Comparison of ENCODE assay signal across 15 cellular contexts in genomic region chr21:16579538-16579937, GRCh38.
DNase-seq lines count a peak whose midpoint lies in the region; ATAC-seq and TF ChIP-seq lines count a peak whose summit lies in the region.
"Had no signal": no experiment of that assay in that cellular context is flagged by ENCODE, and none has a peak within 500 bp of the region (broad histone marks: within the 10 kb centered on the region; RNA-seq: fewer than 3 reads in every experiment).

No MANE protein-coding gene starts in this region.

- no peak for TF ChIP-seq POLR2A in IMR-90 (IDR thresholded peaks at IDR 0.05; ENCODE audit: low read depth, low read length)

- POLR2A ChIA-PET in IMR-90 (lab: Charles Lee; ENCODE audit: unreplicated experiment) = no interaction called here
- POLR2A ChIA-PET in activated CD8-positive, alpha-beta T cell treated with anti-CD3 and anti-CD28 coated beads, Interleukin-2, amount 10 ng/mL, durations not matched to agents 7 days and 5 days (lab: Charles Lee) = no interaction called here

- no peaks in the 10 kb centered on the region for H3K4me1 ChIP-seq in IMR-90 (ENCODE audit: control insufficient read depth, insufficient read depth, low read length)

- H4K5ac ChIP-seq in IMR-90 (ENCODE audit: low read depth, low read length) = no peak overlapping the region

- peak overlapping the region; percentile 48 for H3K4me2 ChIP-seq in IMR-90 (ENCODE audit: low read depth, low read length)

- DNase-seq in IMR-90 (peak; percentile 53), left ventricle myocardium superior (no peak), retina (peak; percentile 32), HPDE6-E6E7 (ENCODE audit: extremely low spot score) (no peak), NCI-H2171 (lab: John Stamatoyannopoulos, UW) (no peak)
- no peak for DNase-seq in activated CD8-positive, alpha-beta T cell treated with anti-CD3 and anti-CD28 coated beads, Interleukin-2, amount 10 ng/mL, durations not matched to agents 7 days and 5 days
- DNase-seq in stimulated activated naive B cell treated with anti-CD40 and anti-IgM and Interleukin-4, amounts not matched to agents 10 μg/mL and 1 μg/mL and 100 μg/mL, for 72 hours = no peak
- DNase-seq: activated CD8-positive, alpha-beta memory T cell treated with anti-CD3 and anti-CD28 coated beads for 24 hours; activated naive CD8-positive, alpha-beta T cell treated with anti-CD3 and anti-CD28 coated beads, Interleukin-2, amount 50 U/mL, for 24 hours; MV-4-11; NK-92 treated with Interleukin-12 subunit alpha and Interleukin-12 subunit beta, amount 100 ng/mL, for 24 hours had no signal

- BruUV-seq in IMR-90 (replicated peaks; lab: Mats Ljungman, UMichigan) = no TSS peak

- no peaks in the 10 kb centered on the region for H3K27me3 ChIP-seq in IMR-90 (ENCODE audit: control insufficient read depth, insufficient read depth, low read length)

- CTCF ChIA-PET in IMR-90 (lab: Yijun Ruan, JAX) = interaction anchor here (0.5 kb wide), 1 partner anchor 350 kb away, joined by 3 read pairs; no protein-coding TSS in a partner anchor
- CTCF ChIA-PET in activated CD8-positive, alpha-beta T cell treated with anti-CD3 and anti-CD28 coated beads, Interleukin-2, amount 10 ng/mL, durations not matched to agents 7 days and 5 days (lab: Charles Lee) = no interaction called here

- no peak overlapping the region for H2AFZ ChIP-seq in IMR-90 (replicated peaks; ENCODE audit: low read length, poor library complexity)

- no peaks in the 10 kb centered on the region for H3K36me3 ChIP-seq in IMR-90 (ENCODE audit: control insufficient read depth, insufficient read depth, low read length)

- H4K91ac ChIP-seq in IMR-90 (ENCODE audit: insufficient read depth, low read depth, low read length) = no peak overlapping the region

- H3K4me3 ChIP-seq in IMR-90 (ENCODE audit: insufficient read depth, low read depth, low read length) = no peak overlapping the region
- H3K4me3 ChIP-seq: lung had no signal

- H4K8ac ChIP-seq in IMR-90 (ENCODE audit: low read depth in 2 of 2, low read length in 2 of 2) = no peak overlapping the region

- no peak overlapping the region for H2BK5ac ChIP-seq in IMR-90 (ENCODE audit: low read depth, low read length, poor library complexity, severe bottlenecking)

- peaks cover 40% of the 10 kb centered on the region for H3K4me1 Mint-ChIP-seq in brain
- H3K4me1 Mint-ChIP-seq in activated CD8-positive, alpha-beta T cell treated with anti-CD3 and anti-CD28 coated beads, Interleukin-2, amount 10 ng/mL, durations not matched to agents 7 days and 5 days (ENCODE audit: low read depth) = no peaks in the 10 kb centered on the region
- H3K4me1 Mint-ChIP-seq in stimulated activated naive B cell treated with anti-CD40 and anti-IgM and Interleukin-4, amounts not matched to agents 10 μg/mL and 1 μg/mL and 100 μg/mL, for 72 hours = no peaks in the 10 kb centered on the region
- H3K4me1 Mint-ChIP-seq: activated naive CD8-positive, alpha-beta T cell treated with anti-CD3 and anti-CD28 coated beads, Interleukin-2, amount 50 U/mL, for 24 hours had no signal

- no peak overlapping the region for H3K14ac ChIP-seq in IMR-90 (replicated peaks; ENCODE audit: low read depth, low read length)

- H2AK5ac ChIP-seq in IMR-90 (ENCODE audit: low read depth, low read length) = no peak overlapping the region

- H3K56ac ChIP-seq in IMR-90 (ENCODE audit: extremely low read depth, insufficient read depth, low read length) = no peak overlapping the region

- in situ Hi-C loops in IMR-90 (cut with MboI; ENCODE audit: low sequenced_read_pairs) = no loop called here

- peaks cover 15% of the 10 kb centered on the region for H3K36me3 Mint-ChIP-seq in brain
- H3K36me3 Mint-ChIP-seq in activated CD8-positive, alpha-beta T cell treated with anti-CD3 and anti-CD28 coated beads, Interleukin-2, amount 10 ng/mL, durations not matched to agents 7 days and 5 days (ENCODE audit: low read depth) = no peaks in the 10 kb centered on the region
- no peaks in the 10 kb centered on the region for H3K36me3 Mint-ChIP-seq in stimulated activated naive B cell treated with anti-CD40 and anti-IgM and Interleukin-4, amounts not matched to agents 10 μg/mL and 1 μg/mL and 100 μg/mL, for 72 hours
- H3K36me3 Mint-ChIP-seq: CD14-positive monocyte had no signal

- no peak overlapping the region for H3K4ac ChIP-seq in IMR-90 (ENCODE audit: low read depth, low read length)

- TF ChIP-seq CTCF in IMR-90 (conservative IDR thresholded peaks at IDR 0.05; ENCODE audit: low read depth, low read length) = no peak
- TF ChIP-seq CTCF in brain (conservative IDR thresholded peaks at IDR 0.05) = no peak

- no peak overlapping the region for H2BK20ac ChIP-seq in IMR-90 (ENCODE audit: low read depth, low read length)

- dilution Hi-C loops in IMR-90 (cut with HindIII; ENCODE audit: low sequenced_read_pairs, unreplicated experiment) = no loop called here

- no CpG with 5 or more reads among the region's 3 CpGs for WGBS in IMR-90 (ENCODE audit: extremely low coverage in 2 of 2, insufficient read length in 1 of 2), 2 experiments

- H3K23ac ChIP-seq in IMR-90 (ENCODE audit: low read depth, low read length) = no peak overlapping the region

- no peak for TF ChIP-seq RAD21 in IMR-90 (IDR thresholded peaks at IDR 0.05; ENCODE audit: low read length)

- no peaks in the 10 kb centered on the region for H3K27me3 Mint-ChIP-seq in brain
- no peaks in the 10 kb centered on the region for H3K27me3 Mint-ChIP-seq in activated CD8-positive, alpha-beta T cell treated with anti-CD3 and anti-CD28 coated beads, Interleukin-2, amount 10 ng/mL, durations not matched to agents 7 days and 5 days (ENCODE audit: low read depth)
- H3K27me3 Mint-ChIP-seq in stimulated activated naive B cell treated with anti-CD40 and anti-IgM and Interleukin-4, amounts not matched to agents 10 μg/mL and 1 μg/mL and 100 μg/mL, for 72 hours = no peaks in the 10 kb centered on the region
- H3K27me3 Mint-ChIP-seq: activated naive CD8-positive, alpha-beta T cell treated with anti-CD3 and anti-CD28 coated beads, Interleukin-2, amount 50 U/mL, for 24 hours had no signal

- H2AK9ac ChIP-seq in IMR-90 (replicated peaks; ENCODE audit: low read depth, low read length, poor library complexity) = no peak overlapping the region

- intact Hi-C loops in IMR-90 (cut with micrococcal nuclease) = no loop called here
- intact Hi-C loops in left ventricle myocardium superior (cut with micrococcal nuclease) = no loop called here

- H4K20me1 ChIP-seq in IMR-90 (ENCODE audit: insufficient read depth, low read length) = no peaks in the 10 kb centered on the region

- no peaks in the 10 kb centered on the region for H3K9me3 ChIP-seq in IMR-90 (ENCODE audit: control insufficient read depth, insufficient read depth, low read length)

- H3K27ac Mint-ChIP-seq in brain = peak overlapping the region; percentile 15 to 96 (median 95)
- no peak overlapping the region for H3K27ac Mint-ChIP-seq in activated CD8-positive, alpha-beta T cell treated with anti-CD3 and anti-CD28 coated beads, Interleukin-2, amount 10 ng/mL, durations not matched to agents 7 days and 5 days
- H3K27ac Mint-ChIP-seq in stimulated activated naive B cell treated with anti-CD40 and anti-IgM and Interleukin-4, amounts not matched to agents 10 μg/mL and 1 μg/mL and 100 μg/mL, for 72 hours = no peak overlapping the region
- H3K27ac Mint-ChIP-seq: activated naive CD8-positive, alpha-beta T cell treated with anti-CD3 and anti-CD28 coated beads, Interleukin-2, amount 50 U/mL, for 24 hours; CD14-positive monocyte; T-helper 1 cell treated with Interleukin-12 subunit alpha and Interleukin-12 subunit beta and Interleukin-4 antibody, amounts not matched to agents 30 μg/mL and 1 μg/mL, for 36 hours had no signal

- no peaks in the 10 kb centered on the region for H3K9me1 ChIP-seq in IMR-90 (ENCODE audit: insufficient read depth, low read length)

- H2BK15ac ChIP-seq in IMR-90 (ENCODE audit: low read depth, low read length) = no peak overlapping the region

- ATAC-seq in IMR-90 (ENCODE audit: low read depth) (peak; percentile 65), left ventricle myocardium superior (peak; percentile 62)
- no peak for ATAC-seq in activated CD8-positive, alpha-beta T cell treated with anti-CD3 and anti-CD28 coated beads, Interleukin-2, amount 10 ng/mL, durations not matched to agents 7 days and 5 days
- no peak for ATAC-seq in stimulated activated naive B cell treated with anti-CD40 and anti-IgM and Interleukin-4, amounts not matched to agents 10 μg/mL and 1 μg/mL and 100 μg/mL, for 72 hours (replicated peaks)
- ATAC-seq: activated naive CD8-positive, alpha-beta T cell treated with anti-CD3 and anti-CD28 coated beads, Interleukin-2, amount 50 U/mL, for 24 hours had no signal

- no peak overlapping the region for H3K27ac ChIP-seq in IMR-90 (ENCODE audit: insufficient read depth, low read length)

- H3K18ac ChIP-seq in IMR-90 (ENCODE audit: low read depth, low read length) = no peak overlapping the region

- no peaks in the 10 kb centered on the region for H3K79me1 ChIP-seq in IMR-90 (ENCODE audit: low read depth in 1 of 2, low read length in 2 of 2)

- no peak overlapping the region for H3K9ac ChIP-seq in IMR-90 (ENCODE audit: low read depth, low read length)

- H3K4me3 Mint-ChIP-seq in brain = peak overlapping the region; percentile 35 to 74 (median 68)
- H3K4me3 Mint-ChIP-seq in activated CD8-positive, alpha-beta T cell treated with anti-CD3 and anti-CD28 coated beads, Interleukin-2, amount 10 ng/mL, durations not matched to agents 7 days and 5 days = no peak overlapping the region
- H3K4me3 Mint-ChIP-seq in stimulated activated naive B cell treated with anti-CD40 and anti-IgM and Interleukin-4, amounts not matched to agents 10 μg/mL and 1 μg/mL and 100 μg/mL, for 72 hours = no peak overlapping the region
- H3K4me3 Mint-ChIP-seq: activated naive CD8-positive, alpha-beta T cell treated with anti-CD3 and anti-CD28 coated beads, Interleukin-2, amount 50 U/mL, for 24 hours; CD14-positive monocyte; T-helper 1 cell treated with Interleukin-12 subunit alpha and Interleukin-12 subunit beta and Interleukin-4 antibody, amounts not matched to agents 30 μg/mL and 1 μg/mL, for 36 hours had no signal

- H3K9me3 Mint-ChIP-seq in brain = peaks cover 0 to 10% (median 2%) of the 10 kb centered on the region in 5 experiments
- H3K9me3 Mint-ChIP-seq in activated CD8-positive, alpha-beta T cell treated with anti-CD3 and anti-CD28 coated beads, Interleukin-2, amount 10 ng/mL, durations not matched to agents 7 days and 5 days (ENCODE audit: insufficient read depth) = peaks cover 4% of the 10 kb centered on the region
- no peaks in the 10 kb centered on the region for H3K9me3 Mint-ChIP-seq in stimulated activated naive B cell treated with anti-CD40 and anti-IgM and Interleukin-4, amounts not matched to agents 10 μg/mL and 1 μg/mL and 100 μg/mL, for 72 hours

- no peak overlapping the region for H2BK120ac ChIP-seq in IMR-90 (ENCODE audit: low read depth, low read length)

TF ChIP-seq in IMR-90, 13 proteins besides CTCF, POLR2A, EP300 and RAD21 (continues in another document):
- TF ChIP-seq SMC3 (IDR thresholded peaks at IDR 0.05; ENCODE audit: low read depth, low read length) (no peak), BHLHE40 (IDR thresholded peaks at IDR 0.05; ENCODE audit: low read depth, low read length) (no peak), CHD1 (IDR thresholded peaks at IDR 0.05; ENCODE audit: low read depth, low read length) (no peak), NFE2L2 (IDR thresholded peaks at IDR 0.05; ENCODE audit: low read depth, low read length) (0 out of 2 replicates have a peak, but pooled peaks have one; percentile 20), RFX5 (IDR thresholded peaks at IDR 0.05; ENCODE audit: low read depth, low read length) (no peak)

Comparison
In these comparisons a context has a peak if more than half of its experiments do, and no peak if none do; other contexts are left out.
1. ATAC-seq: peak in IMR-90 (single experiment) and left ventricle myocardium superior (single experiment); none in activated CD8-positive, alpha-beta T cell treated with anti-CD3 and anti-CD28 coated beads, Interleukin-2, amount 10 ng/mL, durations not matched to agents 7 days and 5 days (single experiment) and stimulated activated naive B cell treated with anti-CD40 and anti-IgM and Interleukin-4, amounts not matched to agents 10 μg/mL and 1 μg/mL and 100 μg/mL, for 72 hours (0 of 2).
2. DNase-seq: peak in IMR-90 (single experiment) and retina (single experiment); none in left ventricle myocardium superior (single experiment), HPDE6-E6E7 (single experiment), NCI-H2171 (single experiment), activated CD8-positive, alpha-beta T cell treated with anti-CD3 and anti-CD28 coated beads, Interleukin-2, amount 10 ng/mL, durations not matched to agents 7 days and 5 days (single experiment) and stimulated activated naive B cell treated with anti-CD40 and anti-IgM and Interleukin-4, amounts not matched to agents 10 μg/mL and 1 μg/mL and 100 μg/mL, for 72 hours (single experiment).
3. H3K27ac Mint-ChIP-seq: peak in brain (5 of 5); none in activated CD8-positive, alpha-beta T cell treated with anti-CD3 and anti-CD28 coated beads, Interleukin-2, amount 10 ng/mL, durations not matched to agents 7 days and 5 days (single experiment) and stimulated activated naive B cell treated with anti-CD40 and anti-IgM and Interleukin-4, amounts not matched to agents 10 μg/mL and 1 μg/mL and 100 μg/mL, for 72 hours (single experiment).
4. H3K4me3 Mint-ChIP-seq: peak in brain (5 of 5); none in activated CD8-positive, alpha-beta T cell treated with anti-CD3 and anti-CD28 coated beads, Interleukin-2, amount 10 ng/mL, durations not matched to agents 7 days and 5 days (single experiment) and stimulated activated naive B cell treated with anti-CD40 and anti-IgM and Interleukin-4, amounts not matched to agents 10 μg/mL and 1 μg/mL and 100 μg/mL, for 72 hours (0 of 2).